2 cellular contexts compared by ENCODE assay signal in genomic region chr5:14146725-14147124, GRCh38.
TF ChIP-seq lines count a peak whose summit lies in the region.

No MANE protein-coding gene starts in this region.

TF ChIP-seq in IMR-90, 13 proteins besides CTCF, POLR2A, EP300 and RAD21 (continued from another document):
- no peak for TF ChIP-seq FOS (IDR thresholded peaks at IDR 0.05; ENCODE audit: low read depth, low read length)
- no peak for TF ChIP-seq RCOR1 (IDR thresholded peaks at IDR 0.05; ENCODE audit: insufficient replicate concordance, low read length)
- no peak for TF ChIP-seq CHD1 (IDR thresholded peaks at IDR 0.05; ENCODE audit: low read depth, low read length)
- no peak for TF ChIP-seq SMC3 (IDR thresholded peaks at IDR 0.05; ENCODE audit: low read depth, low read length)
- TF ChIP-seq MXI1 (IDR thresholded peaks at IDR 0.05; ENCODE audit: borderline replicate concordance, low read depth, low read length) = no peak
TF ChIP-seq in IMR-90: peak in this region for 0.

TF ChIP-seq in neural cell, 6 proteins besides CTCF, POLR2A, EP300 and RAD21:
- TF ChIP-seq SMC3 (conservative IDR thresholded peaks at IDR 0.05; ENCODE audit: poor library complexity) = no peak
- TF ChIP-seq EZH2 (IDR thresholded peaks at IDR 0.05; ENCODE audit: borderline replicate concordance, insufficient read depth, low read length, poor library complexity, severe bottlenecking) = no peak
- no peak for TF ChIP-seq TAF1 (IDR thresholded peaks at IDR 0.05; ENCODE audit: low read depth)
- no peak for TF ChIP-seq MXI1 (conservative IDR thresholded peaks at IDR 0.05; ENCODE audit: poor library complexity, severe bottlenecking)
- TF ChIP-seq POLR2AphosphoS5 (IDR thresholded peaks at IDR 0.05) = no peak
